ENCODE assay signal across 20 cellular contexts in genomic region chr2:24725956-24726355, GRCh38.
A peak's percentile ranks its signal among the peaks of the same experiment; 100 is the strongest.
DNase-seq lines count a peak whose midpoint lies in the region; ATAC-seq and TF ChIP-seq lines count a peak whose summit lies in the region.
"Had no signal": no experiment of that assay in that cellular context is flagged by ENCODE, and none has a peak within 500 bp of the region (broad histone marks: within the 10 kb centered on the region; RNA-seq: fewer than 3 reads in every experiment).

No MANE protein-coding gene starts in this region.

- H3K4me3 ChIP-seq in endodermal cell (ENCODE audit: low read length), result no peak overlapping the region

- no peak overlapping the region for H3K27ac Mint-ChIP-seq in endodermal cell
- H3K27ac Mint-ChIP-seq: T-helper 2 cell treated with Interferon-gamma antibody and Interleukin-4, amounts not matched to agents 5 μg/mL and 100 μg/mL, for 36 hours had no signal

- ATAC-seq in GM18505 (IDR thresholded peaks at IDR 0.05; ENCODE audit: unreplicated experiment), result peak; percentile 59
- peak; percentile 56 for ATAC-seq in HG02938 (IDR thresholded peaks at IDR 0.05; ENCODE audit: unreplicated experiment)
- no peak for ATAC-seq in HG03571 (IDR thresholded peaks at IDR 0.05; ENCODE audit: unreplicated experiment)
- no peak for ATAC-seq in GM18867 (IDR thresholded peaks at IDR 0.05; ENCODE audit: unreplicated experiment)

- DNase-seq in OCI-M1 (lab: John Stamatoyannopoulos, UW), result peak; percentile 6
- no peak for DNase-seq in endodermal cell
- DNase-seq in NCI-H345 treated with DMSO at 0.1 percent for 48 hours (lab: John Stamatoyannopoulos, UW; ENCODE audit: unreplicated experiment), result no peak
- DNase-seq: DND-41, GOT3, IMR-90, NCI-H1436 treated with DMSO at 0.1 percent for 48 hours, NCI-H2029, NCI-H2171, NCI-H446, NCI-H69, RPMI8226, SHP77 treated with DMSO at 0.1 percent for 48 hours, SK-N-SH had no signal

- H3K27ac ChIP-seq in endodermal cell (ENCODE audit: low read depth, low read length), result no peak overlapping the region

- no peak overlapping the region for H3K9ac ChIP-seq in endodermal cell (ENCODE audit: extremely low read depth, low read length, poor library complexity, severe bottlenecking)
- H3K9ac ChIP-seq: SK-N-SH had no signal

- no peaks in the 10 kb centered on the region for H3K27me3 Mint-ChIP-seq in endodermal cell (ENCODE audit: insufficient read depth)

- no peak for TF ChIP-seq POLR2A in GM18505 (IDR thresholded peaks at IDR 0.05; ENCODE audit: borderline replicate concordance, extremely low read depth, insufficient read depth, insufficient read length)

- no peaks in the 10 kb centered on the region for H3K27me3 ChIP-seq in endodermal cell (ENCODE audit: control insufficient read depth, insufficient read depth, low read length, poor library complexity, severe bottlenecking)

- no peaks in the 10 kb centered on the region for H3K4me1 Mint-ChIP-seq in endodermal cell

- H3K36me3 Mint-ChIP-seq in endodermal cell (ENCODE audit: low read depth), result peaks cover 11% of the 10 kb centered on the region

- peaks cover 13% of the 10 kb centered on the region for H3K36me3 ChIP-seq in endodermal cell (ENCODE audit: control insufficient read depth, insufficient read depth, low read length)

- whole genome bisulfite sequencing in endodermal cell (ENCODE audit: insufficient coverage in 1 of 2, insufficient read length in 1 of 2), 2 experiments, result 82% methylated on average over 2 of the region's 3 CpGs; no CpG with 5 or more reads in 1 of the 2 experiments

- no peaks in the 10 kb centered on the region for H3K9me3 ChIP-seq in endodermal cell (ENCODE audit: control insufficient read depth, low read length)
- H3K9me3 ChIP-seq: SK-N-SH had no signal

- no peak overlapping the region for H3K4me3 Mint-ChIP-seq in endodermal cell
- H3K4me3 Mint-ChIP-seq: CD14-positive monocyte; T-helper 2 cell treated with Interferon-gamma antibody and Interleukin-4, amounts not matched to agents 5 μg/mL and 100 μg/mL, for 36 hours had no signal

- H3K9me3 Mint-ChIP-seq in endodermal cell, result no peaks in the 10 kb centered on the region
- H3K9me3 Mint-ChIP-seq: CD14-positive monocyte; T-helper 2 cell treated with Interferon-gamma antibody and Interleukin-4, amounts not matched to agents 5 μg/mL and 100 μg/mL, for 36 hours had no signal

- no peak for TF ChIP-seq CTCF in endodermal cell (conservative IDR thresholded peaks at IDR 0.05)

- H3K4me1 ChIP-seq in endodermal cell (ENCODE audit: control insufficient read depth, insufficient read depth, low read length), result no peaks in the 10 kb centered on the region

Comparison
In these comparisons a context has a peak if more than half of its experiments do, and no peak if none do; other contexts are left out.
1. ATAC-seq: peak in GM18505 (single experiment) and HG02938 (single experiment); none in HG03571 (single experiment) and GM18867 (single experiment).